19 cellular contexts compared by ENCODE assay signal in genomic region chr7:2124604-2125345, GRCh38.
DNase-seq lines count a peak whose midpoint lies in the region; ATAC-seq lines count a peak whose summit lies in the region.
"Had no signal": no experiment of that assay in that cellular context is flagged by ENCODE, and none has a peak within 500 bp of the region (broad histone marks: within the 10 kb centered on the region; RNA-seq: fewer than 3 reads in every experiment).

No MANE protein-coding gene starts in this region.

- H2AK5ac ChIP-seq in neuronal stem cell (ENCODE audit: low read depth, low read length), result peak overlapping the region; percentile 84

- H3K27ac ChIP-seq in right cardiac atrium (ENCODE audit: low read length) (no peak overlapping the region), neuronal stem cell (replicated peaks; ENCODE audit: low read length) (no peak overlapping the region)
- H3K27ac ChIP-seq: HL-60 had no signal

- H3K9me3 ChIP-seq in right cardiac atrium (ENCODE audit: control insufficient read depth, low read length), result no peaks in the 10 kb centered on the region
- peaks cover 0 to 1% of the 10 kb centered on the region in 2 donors for H3K9me3 ChIP-seq in neuronal stem cell (replicated peaks in 1 of 2; ENCODE audit: control insufficient read depth in 2 of 2, insufficient read depth in 1 of 2, low read depth in 1 of 2, low read length in 2 of 2)

- no peak overlapping the region for H4K8ac ChIP-seq in neuronal stem cell (ENCODE audit: low read depth, low read length)

- H3K4me3 ChIP-seq in right cardiac atrium (ENCODE audit: low read length) (no peak overlapping the region), neuronal stem cell (ENCODE audit: low read length in 2 of 2) (no peak overlapping the region)

- H3K4ac ChIP-seq in neuronal stem cell (ENCODE audit: low read length), result no peak overlapping the region

- peak; percentile 67 for DNase-seq in Right ventricle myocardium inferior (ENCODE audit: missing footprints)
- DNase-seq in right cardiac atrium, result no peak
- peak; percentile 71 for DNase-seq in NCI-H1105 treated with DMSO at 0.1 percent for 48 hours (lab: John Stamatoyannopoulos, UW)
- DNase-seq in NCI-H748 treated with DMSO at 0.1 percent for 48 hours (lab: John Stamatoyannopoulos, UW), result peak; percentile 41
- no peak for DNase-seq in neuronal stem cell (ENCODE audit: low spot score)
- DNase-seq: CD8-positive, alpha-beta T cell; EL; GF-D8; H9; HFFc6; KG1; NCI-H1092; NCI-H1694; OCI-M1; Right ventricle myocardium superior; T-helper 9 cell had no signal

- peaks cover 4% of the 10 kb centered on the region for H3K79me1 ChIP-seq in neuronal stem cell (ENCODE audit: low read depth, low read length)

- ATAC-seq in Right ventricle myocardium inferior (no peak), right cardiac atrium (no peak), HG02678 (IDR thresholded peaks at IDR 0.05; ENCODE audit: unreplicated experiment) (no peak), GM18861 (IDR thresholded peaks at IDR 0.05; ENCODE audit: unreplicated experiment) (no peak)
- ATAC-seq: CD8-positive, alpha-beta T cell had no signal

- H3K4me2 ChIP-seq in neuronal stem cell (ENCODE audit: insufficient read depth, low read length, poor library complexity, severe bottlenecking), result no peak overlapping the region

- H3K23ac ChIP-seq in neuronal stem cell (ENCODE audit: low read depth, low read length, poor library complexity), result peak overlapping the region; percentile 77

- H3K27me3 ChIP-seq in right cardiac atrium (ENCODE audit: control insufficient read depth, insufficient read depth), result no peaks in the 10 kb centered on the region
- no peaks in the 10 kb centered on the region for H3K27me3 ChIP-seq in neuronal stem cell (ENCODE audit: control insufficient read depth in 3 of 3, insufficient read depth in 3 of 3, low read depth in 1 of 3, low read length in 3 of 3)

- H3K4me1 ChIP-seq in right cardiac atrium (ENCODE audit: control insufficient read depth, insufficient read depth, low read length) (peaks cover 4% of the 10 kb centered on the region), neuronal stem cell (ENCODE audit: control insufficient read depth in 2 of 2, insufficient read depth in 1 of 2, low read depth in 1 of 2, low read length in 2 of 2) (peaks cover 0 to 13% of the 10 kb centered on the region in 2 donors)

- intact Hi-C loops in Right ventricle myocardium inferior (cut with DNase I), result no loop called here
- intact Hi-C loops in right cardiac atrium (cut with DNase I), result no loop called here

- 83% methylated on average over 25 of the region's 25 CpGs for WGBS in right cardiac atrium
- WGBS in neuronal stem cell (ENCODE audit: extremely low coverage in 2 of 2, insufficient read length in 2 of 2, insufficient replicate concordance in 1 of 2), 2 donors, result no CpG with 5 or more reads among the region's 25 CpGs

- no peak overlapping the region for H2BK120ac ChIP-seq in neuronal stem cell (ENCODE audit: low read depth, low read length)

- peaks cover 11 to 13% of the 10 kb centered on the region in 2 donors for H3K36me3 ChIP-seq in neuronal stem cell (replicated peaks in 1 of 2; ENCODE audit: control insufficient read depth in 2 of 2, insufficient read depth in 2 of 2, low read length in 2 of 2)

- H2BK12ac ChIP-seq in neuronal stem cell (ENCODE audit: low read length), result peak overlapping the region; percentile 88

- no peak overlapping the region for H4K91ac ChIP-seq in neuronal stem cell (ENCODE audit: low read depth, low read length, poor library complexity)

- peak overlapping the region; percentile 65 for H3K14ac ChIP-seq in neuronal stem cell (ENCODE audit: low read length)

- H2BK15ac ChIP-seq in neuronal stem cell (ENCODE audit: low read length), result no peak overlapping the region

- peak overlapping the region; percentile 73 for H3K18ac ChIP-seq in neuronal stem cell (ENCODE audit: low read length)

- H3K9ac ChIP-seq in neuronal stem cell (ENCODE audit: low read depth, low read length, poor library complexity), result peak overlapping the region; percentile 75

- H2AFZ ChIP-seq in neuronal stem cell (ENCODE audit: low read length), result no peak overlapping the region

- H2BK5ac ChIP-seq in neuronal stem cell (ENCODE audit: low read length), result no peak overlapping the region

Comparison
In these comparisons a context has a peak if more than half of its experiments do, and no peak if none do; other contexts are left out.
1. DNase-seq: peak in Right ventricle myocardium inferior (single experiment), NCI-H1105 treated with DMSO at 0.1 percent for 48 hours (single experiment) and NCI-H748 treated with DMSO at 0.1 percent for 48 hours (single experiment); none in right cardiac atrium (0 of 3) and neuronal stem cell (single experiment).